ENCODE assay signal across 15 cellular contexts in genomic region chr19:19871932-19872331, GRCh38. TPM values are rescaled to one million over a fixed set of nuclear protein-coding genes. Genes with fewer than 3 reads are reported as not detected.
A peak's percentile ranks its signal among the peaks of the same experiment; 100 is the strongest.
DNase-seq lines count a peak whose midpoint lies in the region; ATAC-seq and TF ChIP-seq lines count a peak whose summit lies in the region.
"Had no signal": no experiment of that assay in that cellular context is flagged by ENCODE, and none has a peak within 500 bp of the region (broad histone marks: within the 10 kb centered on the region; RNA-seq: fewer than 3 reads in every experiment).

No MANE protein-coding gene starts in this region.

- no peaks in the 10 kb centered on the region for H3K27me3 ChIP-seq in BLaER1
- H3K27me3 ChIP-seq in CD8-positive, alpha-beta T cell (ENCODE audit: insufficient read depth, low read length) = no peaks in the 10 kb centered on the region

- CTCF ChIA-PET in activated CD8-positive, alpha-beta T cell treated with anti-CD3 and anti-CD28 coated beads for 36 hours (lab: Charles Lee) = interaction anchor here (1.1 to 1.6 kb wide), 4 partner anchors 11 to 82 kb away, joined by 3 to 4 read pairs (median 3); no protein-coding TSS in a partner anchor
- CTCF ChIA-PET in activated CD8-positive, alpha-beta T cell treated with anti-CD3 and anti-CD28 coated beads, Interleukin-2, amount 10 ng/mL, durations not matched to agents 7 days and 5 days (lab: Charles Lee) = no interaction called here
- CTCF ChIA-PET in CD8-positive, alpha-beta T cell (lab: Charles Lee) = interaction anchor here (1.4 to 1.5 kb wide), 2 partner anchors 26 to 340 kb away, joined by 4 to 5 read pairs; no protein-coding TSS in a partner anchor

- intact Hi-C loops in activated CD8-positive, alpha-beta T cell treated with anti-CD3 and anti-CD28 coated beads for 36 hours (cut with micrococcal nuclease) = no loop called here
- intact Hi-C loops in CD8-positive, alpha-beta T cell (cut with DNase I, micrococcal nuclease) = no loop called here

- peaks cover 100% of the 10 kb centered on the region for H3K9me3 ChIP-seq in BLaER1
- no peaks in the 10 kb centered on the region for H3K9me3 ChIP-seq in CD8-positive, alpha-beta T cell (ENCODE audit: low read length)

- no peak overlapping the region for H3K27ac ChIP-seq in BLaER1
- no peak overlapping the region for H3K27ac ChIP-seq in CD8-positive, alpha-beta T cell (ENCODE audit: low read depth, low read length)
- H3K27ac ChIP-seq: PC-9 had no signal

- H3K4me1 Mint-ChIP-seq in activated CD8-positive, alpha-beta T cell treated with anti-CD3 and anti-CD28 coated beads for 36 hours (ENCODE audit: low read depth) = peaks cover 59% of the 10 kb centered on the region
- peaks cover 38% of the 10 kb centered on the region for H3K4me1 Mint-ChIP-seq in activated CD8-positive, alpha-beta T cell treated with anti-CD3 and anti-CD28 coated beads, Interleukin-2, amount 10 ng/mL, durations not matched to agents 7 days and 5 days (ENCODE audit: low read depth)
- peaks cover 66% of the 10 kb centered on the region for H3K4me1 Mint-ChIP-seq in CD8-positive, alpha-beta T cell (ENCODE audit: low read depth)
- peaks cover 29% of the 10 kb centered on the region for H3K4me1 Mint-ChIP-seq in glutamatergic neuron (ENCODE audit: low read depth, unreplicated experiment)

- peaks cover 42% of the 10 kb centered on the region for H3K36me3 Mint-ChIP-seq in activated CD8-positive, alpha-beta T cell treated with anti-CD3 and anti-CD28 coated beads for 36 hours (ENCODE audit: low read depth)
- H3K36me3 Mint-ChIP-seq in activated CD8-positive, alpha-beta T cell treated with anti-CD3 and anti-CD28 coated beads, Interleukin-2, amount 10 ng/mL, durations not matched to agents 7 days and 5 days (ENCODE audit: low read depth) = peaks cover 77% of the 10 kb centered on the region
- peaks cover 37% of the 10 kb centered on the region for H3K36me3 Mint-ChIP-seq in CD8-positive, alpha-beta T cell
- no peaks in the 10 kb centered on the region for H3K36me3 Mint-ChIP-seq in glutamatergic neuron (ENCODE audit: unreplicated experiment)

- ATAC-seq in activated CD8-positive, alpha-beta T cell treated with anti-CD3 and anti-CD28 coated beads for 36 hours = peak; percentile 74
- no peak for ATAC-seq in activated CD8-positive, alpha-beta T cell treated with anti-CD3 and anti-CD28 coated beads, Interleukin-2, amount 10 ng/mL, durations not matched to agents 7 days and 5 days
- ATAC-seq in CD8-positive, alpha-beta T cell = no peak
- ATAC-seq in HG02571 (IDR thresholded peaks at IDR 0.05; ENCODE audit: unreplicated experiment) = no peak
- ATAC-seq: K562 had no signal

- no peak overlapping the region for H3K4me2 ChIP-seq in BLaER1
- H3K4me2 ChIP-seq: PC-9 had no signal

- H3K27me3 Mint-ChIP-seq in activated CD8-positive, alpha-beta T cell treated with anti-CD3 and anti-CD28 coated beads for 36 hours = no peaks in the 10 kb centered on the region
- no peaks in the 10 kb centered on the region for H3K27me3 Mint-ChIP-seq in activated CD8-positive, alpha-beta T cell treated with anti-CD3 and anti-CD28 coated beads, Interleukin-2, amount 10 ng/mL, durations not matched to agents 7 days and 5 days (ENCODE audit: low read depth)
- H3K27me3 Mint-ChIP-seq in CD8-positive, alpha-beta T cell (ENCODE audit: low read depth) = no peaks in the 10 kb centered on the region
- no peaks in the 10 kb centered on the region for H3K27me3 Mint-ChIP-seq in glutamatergic neuron (ENCODE audit: unreplicated experiment)

- POLR2A ChIA-PET in activated CD8-positive, alpha-beta T cell treated with anti-CD3 and anti-CD28 coated beads for 36 hours (lab: Charles Lee) = interaction anchor here (0.6 to 1.3 kb wide), 3 partner anchors 12 to 68 kb away, joined by 3 to 5 read pairs (median 4); no protein-coding TSS in a partner anchor
- POLR2A ChIA-PET in activated CD8-positive, alpha-beta T cell treated with anti-CD3 and anti-CD28 coated beads, Interleukin-2, amount 10 ng/mL, durations not matched to agents 7 days and 5 days (lab: Charles Lee) = interaction anchor here (0.7 to 3.0 kb wide), 3 partner anchors 11 to 143 kb away, joined by 3 to 14 read pairs (median 8); partner anchors contain the start of gene ZNF506
- POLR2A ChIA-PET in CD8-positive, alpha-beta T cell (lab: Charles Lee) = interaction anchor here (1.6 kb wide), 2 partner anchors 29 to 50 kb away, joined by 3 to 7 read pairs; partner anchors contain the start of genes ZNF506 and ZNF93

- no peak for TF ChIP-seq CTCF in activated CD8-positive, alpha-beta T cell treated with anti-CD3 and anti-CD28 coated beads for 36 hours (IDR thresholded peaks at IDR 0.05)
- no peak for TF ChIP-seq CTCF in CD8-positive, alpha-beta T cell (IDR thresholded peaks at IDR 0.05)
- no peak for TF ChIP-seq CTCF in glutamatergic neuron (IDR thresholded peaks at IDR 0.05; ENCODE audit: partially characterized antibody, unreplicated experiment)

- H3K27ac Mint-ChIP-seq in activated CD8-positive, alpha-beta T cell treated with anti-CD3 and anti-CD28 coated beads for 36 hours = peak overlapping the region; percentile 7
- no peak overlapping the region for H3K27ac Mint-ChIP-seq in activated CD8-positive, alpha-beta T cell treated with anti-CD3 and anti-CD28 coated beads, Interleukin-2, amount 10 ng/mL, durations not matched to agents 7 days and 5 days
- peak overlapping the region; percentile 85 for H3K27ac Mint-ChIP-seq in CD8-positive, alpha-beta T cell
- no peak overlapping the region for H3K27ac Mint-ChIP-seq in glutamatergic neuron (ENCODE audit: unreplicated experiment)

- peaks cover 96% of the 10 kb centered on the region for H3K36me3 ChIP-seq in BLaER1
- H3K36me3 ChIP-seq in CD8-positive, alpha-beta T cell (ENCODE audit: insufficient read depth, low read length) = no peaks in the 10 kb centered on the region

- no peak overlapping the region for H3K4me3 Mint-ChIP-seq in activated CD8-positive, alpha-beta T cell treated with anti-CD3 and anti-CD28 coated beads for 36 hours
- no peak overlapping the region for H3K4me3 Mint-ChIP-seq in activated CD8-positive, alpha-beta T cell treated with anti-CD3 and anti-CD28 coated beads, Interleukin-2, amount 10 ng/mL, durations not matched to agents 7 days and 5 days
- H3K4me3 Mint-ChIP-seq in CD8-positive, alpha-beta T cell = no peak overlapping the region
- peak overlapping the region; percentile 62 for H3K4me3 Mint-ChIP-seq in glutamatergic neuron (ENCODE audit: unreplicated experiment)

- DNase-seq in activated CD8-positive, alpha-beta T cell treated with anti-CD3 and anti-CD28 coated beads for 36 hours = peak; percentile 4
- DNase-seq in activated CD8-positive, alpha-beta T cell treated with anti-CD3 and anti-CD28 coated beads, Interleukin-2, amount 10 ng/mL, durations not matched to agents 7 days and 5 days = no peak
- no peak for DNase-seq in CD8-positive, alpha-beta T cell
- DNase-seq in glutamatergic neuron = no peak
- DNase-seq in NCI-H1092 treated with DMSO at 0.1 percent for 48 hours (lab: John Stamatoyannopoulos, UW) = no peak
- no peak for DNase-seq in pons (ENCODE audit: low spot score)
- DNase-seq: DMS 273 treated with DMSO at 0.1 percent for 48 hours, EL, GOT3, NCI-H1694, NCI-H446, PC-9 had no signal

- no peaks in the 10 kb centered on the region; the same call in 1 of the 2 replicates for H4K20me1 ChIP-seq in BLaER1

- 0 out of 2 replicates have a peak overlapping the region, but pooled peaks have one; percentile 44 for H3K4me3 ChIP-seq in BLaER1
- no peak overlapping the region for H3K4me3 ChIP-seq in CD8-positive, alpha-beta T cell (ENCODE audit: low read depth, low read length)
- H3K4me3 ChIP-seq: K562, PC-9 had no signal

- H3K9ac ChIP-seq in BLaER1 = no peak overlapping the region

- no peaks in the 10 kb centered on the region for H3K9me3 Mint-ChIP-seq in activated CD8-positive, alpha-beta T cell treated with anti-CD3 and anti-CD28 coated beads for 36 hours
- peaks cover 44% of the 10 kb centered on the region for H3K9me3 Mint-ChIP-seq in activated CD8-positive, alpha-beta T cell treated with anti-CD3 and anti-CD28 coated beads, Interleukin-2, amount 10 ng/mL, durations not matched to agents 7 days and 5 days (ENCODE audit: insufficient read depth)
- H3K9me3 Mint-ChIP-seq in CD8-positive, alpha-beta T cell = no peaks in the 10 kb centered on the region
- H3K9me3 Mint-ChIP-seq in glutamatergic neuron (ENCODE audit: unreplicated experiment) = peaks cover 6% of the 10 kb centered on the region

- H3K4me1 ChIP-seq in BLaER1 = peaks cover 6% of the 10 kb centered on the region; the same call in 1 of the 2 replicates
- H3K4me1 ChIP-seq in CD8-positive, alpha-beta T cell (ENCODE audit: insufficient read depth, low read length) = peaks cover 30% of the 10 kb centered on the region

RNA-seq across cellular contexts. Expression of gene ZNF253, which starts 6.2 kb away (rescaled TPM):
- total RNA-seq in activated CD8-positive, alpha-beta T cell treated with anti-CD3 and anti-CD28 coated beads for 36 hours = 10 to 100 TPM; 10.8 to 13.5 TPM
- 10 to 100 TPM; 15.7 to 17.5 TPM for total RNA-seq in activated CD8-positive, alpha-beta T cell treated with anti-CD3 and anti-CD28 coated beads, Interleukin-2, amount 10 ng/mL, durations not matched to agents 7 days and 5 days
- 1 to 10 TPM; 2.6 to 3.2 TPM for total RNA-seq in CD8-positive, alpha-beta T cell
- total RNA-seq in glutamatergic neuron (ENCODE audit: unreplicated experiment) = 56.0 TPM

RNA-seq across cellular contexts. Expression of gene ZNF93, which starts 28.8 kb away (rescaled TPM):
- 10 to 100 TPM; 17.2 to 17.8 TPM for total RNA-seq in activated CD8-positive, alpha-beta T cell treated with anti-CD3 and anti-CD28 coated beads for 36 hours
- total RNA-seq in activated CD8-positive, alpha-beta T cell treated with anti-CD3 and anti-CD28 coated beads, Interleukin-2, amount 10 ng/mL, durations not matched to agents 7 days and 5 days = 10 to 100 TPM; 15.8 to 17.9 TPM
- total RNA-seq in CD8-positive, alpha-beta T cell = 1 to 10 TPM; 5.9 to 6.8 TPM
- total RNA-seq in glutamatergic neuron (ENCODE audit: unreplicated experiment) = 50.1 TPM

RNA-seq across cellular contexts. Expression of gene ZNF506, which starts 50.4 kb away (rescaled TPM):
- total RNA-seq in activated CD8-positive, alpha-beta T cell treated with anti-CD3 and anti-CD28 coated beads for 36 hours = 10 to 100 TPM; 45.5 to 48.7 TPM
- total RNA-seq in activated CD8-positive, alpha-beta T cell treated with anti-CD3 and anti-CD28 coated beads, Interleukin-2, amount 10 ng/mL, durations not matched to agents 7 days and 5 days = 10 to 100 TPM; 22.4 to 25.1 TPM
- total RNA-seq in CD8-positive, alpha-beta T cell = 10 to 100 TPM; 50.2 to 50.4 TPM
- 39.0 TPM for total RNA-seq in glutamatergic neuron (ENCODE audit: unreplicated experiment)

Comparison
In these comparisons a context has a peak if more than half of its experiments do, and no peak if none do; other contexts are left out.
1. H3K27ac Mint-ChIP-seq: peak in activated CD8-positive, alpha-beta T cell treated with anti-CD3 and anti-CD28 coated beads for 36 hours (single experiment) and CD8-positive, alpha-beta T cell (single experiment); none in activated CD8-positive, alpha-beta T cell treated with anti-CD3 and anti-CD28 coated beads, Interleukin-2, amount 10 ng/mL, durations not matched to agents 7 days and 5 days (single experiment) and glutamatergic neuron (single experiment).